24 cellular contexts compared by ENCODE assay signal in the genomic region with DNA sequence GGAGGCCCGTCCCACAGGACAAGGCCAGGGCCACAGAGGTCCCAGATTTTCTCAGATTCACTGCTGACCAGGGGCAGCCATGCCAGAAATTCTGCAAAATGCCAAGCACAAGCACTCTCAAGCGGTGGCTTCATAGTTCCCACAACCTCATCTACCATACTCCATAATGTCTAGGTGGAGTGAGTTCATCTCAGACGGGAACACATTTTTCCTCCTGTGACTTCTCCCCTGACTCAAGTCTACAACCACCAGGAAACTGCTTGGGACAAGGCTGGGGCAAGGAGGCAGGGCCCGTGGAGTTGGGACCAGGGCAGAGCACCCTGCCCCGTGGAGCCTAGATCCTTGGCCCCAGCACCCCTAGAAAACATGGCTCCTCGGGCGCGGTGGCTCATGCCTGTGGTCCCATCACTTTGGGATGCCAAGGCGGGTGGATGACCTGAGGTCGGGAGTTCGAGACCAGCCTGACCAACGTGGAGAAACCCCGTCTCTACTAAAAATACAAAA.
"Had no signal": no experiment of that assay in that cellular context is flagged by ENCODE, and none has a peak within 500 bp of the region (broad histone marks: within the 10 kb centered on the region; RNA-seq: fewer than 3 reads in every experiment).

No MANE protein-coding gene starts in this region.

- H3K36me3 ChIP-seq: breast epithelium, Peyer's patch had no signal

- H3K36me3 Mint-ChIP-seq: activated naive CD4-positive, alpha-beta T cell treated with anti-CD3 and anti-CD28 coated beads, Interleukin-2, amount 50 U/mL, for 24 hours; WTC11 had no signal

- H3K4me1 Mint-ChIP-seq: activated naive CD4-positive, alpha-beta T cell treated with anti-CD3 and anti-CD28 coated beads, Interleukin-2, amount 50 U/mL, for 24 hours; WTC11 had no signal

- H3K9me3 Mint-ChIP-seq: activated naive CD4-positive, alpha-beta T cell treated with anti-CD3 and anti-CD28 coated beads, Interleukin-2, amount 50 U/mL, for 24 hours; activated T-cell treated with anti-CD3 and anti-CD28 coated beads, Interleukin-2, amount 50 U/mL, for 24 hours; activated T-helper 1 cell treated with anti-CD3 and anti-CD28 coated beads, Interleukin-12 subunit alpha, Interleukin-12 subunit beta, Interleukin-2, Interleukin-4 antibody, amounts not matched to agents 30 ng/mL and 10 ng/mL and 1 ng/mL, durations not matched to agents 14 hours and 24 hours and 36 hours; T-helper 1 cell treated with Interleukin-12 subunit alpha and Interleukin-12 subunit beta and Interleukin-4 antibody, amounts not matched to agents 30 μg/mL and 1 μg/mL, for 36 hours; WTC11 had no signal

- H3K4me3 ChIP-seq: breast epithelium, Peyer's patch had no signal

- H3K4me3 Mint-ChIP-seq: activated CD8-positive, alpha-beta T cell treated with anti-CD3 and anti-CD28 coated beads, Interleukin-2, amount 10 ng/mL, durations not matched to agents 7 days and 5 days; activated naive CD4-positive, alpha-beta T cell treated with anti-CD3 and anti-CD28 coated beads, Interleukin-2, amount 50 U/mL, for 24 hours; activated T-cell treated with anti-CD3 and anti-CD28 coated beads, Interleukin-2, amount 50 U/mL, for 24 hours; activated T-helper 1 cell treated with anti-CD3 and anti-CD28 coated beads, Interleukin-12 subunit alpha, Interleukin-12 subunit beta, Interleukin-2, Interleukin-4 antibody, amounts not matched to agents 30 ng/mL and 10 ng/mL and 1 ng/mL, durations not matched to agents 14 hours and 24 hours and 36 hours; T-helper 1 cell treated with Interleukin-12 subunit alpha and Interleukin-12 subunit beta and Interleukin-4 antibody, amounts not matched to agents 30 μg/mL and 1 μg/mL, for 36 hours; WTC11 had no signal

- DNase-seq: activated CD4-positive, alpha-beta T cell treated with anti-CD3 and anti-CD28 coated beads for 48 hours; activated CD4-positive, alpha-beta T cell treated with anti-CD3 and anti-CD28 coated beads, Interleukin-2, amount 50 U/mL, for 4 hours; activated CD4-positive, CD25-positive, alpha-beta regulatory T cell treated with anti-CD3 and anti-CD28 coated beads, Interleukin-2, amount 50 U/mL, for 72 hours; activated CD8-positive, alpha-beta T cell treated with anti-CD3 and anti-CD28 coated beads, Interleukin-2, amount 10 ng/mL, durations not matched to agents 7 days and 5 days; activated effector memory CD4-positive, alpha-beta T cell treated with Interleukin-2 at 50 U/mL for 16 hours; activated naive CD4-positive, alpha-beta T cell; activated T-cell treated with anti-CD3 and anti-CD28 coated beads, Interleukin-2, amount 50 U/mL, for 24 hours; aorta; NCI-H1092 treated with DMSO at 0.1 percent for 48 hours; NCI-H1417 treated with DMSO at 0.1 percent for 48 hours; NCI-H1694; NCI-H2029 treated with DMSO at 0.1 percent for 48 hours; NCI-H510A treated with DMSO at 0.1 percent for 48 hours; NCI-H69; NK-92 treated with Interleukin-12 subunit alpha and Interleukin-12 subunit beta, amount 100 ng/mL, for 24 hours; Peyer's patch; SHP77 treated with DMSO at 0.1 percent for 48 hours had no signal

- H3K9ac ChIP-seq: KMS-11 had no signal

- H3K9me3 ChIP-seq: breast epithelium, Peyer's patch had no signal

- H3K27ac Mint-ChIP-seq: activated CD8-positive, alpha-beta T cell treated with anti-CD3 and anti-CD28 coated beads, Interleukin-2, amount 10 ng/mL, durations not matched to agents 7 days and 5 days; activated naive CD4-positive, alpha-beta T cell treated with anti-CD3 and anti-CD28 coated beads, Interleukin-2, amount 50 U/mL, for 24 hours; activated T-cell treated with anti-CD3 and anti-CD28 coated beads, Interleukin-2, amount 50 U/mL, for 24 hours; activated T-helper 1 cell treated with anti-CD3 and anti-CD28 coated beads, Interleukin-12 subunit alpha, Interleukin-12 subunit beta, Interleukin-2, Interleukin-4 antibody, amounts not matched to agents 30 ng/mL and 10 ng/mL and 1 ng/mL, durations not matched to agents 14 hours and 24 hours and 36 hours; T-helper 1 cell treated with Interleukin-12 subunit alpha and Interleukin-12 subunit beta and Interleukin-4 antibody, amounts not matched to agents 30 μg/mL and 1 μg/mL, for 36 hours; WTC11 had no signal

- H3K4me2 ChIP-seq: KMS-11 had no signal

- H3K27me3 ChIP-seq: breast epithelium, Peyer's patch had no signal

- H3K27me3 Mint-ChIP-seq: activated naive CD4-positive, alpha-beta T cell treated with anti-CD3 and anti-CD28 coated beads, Interleukin-2, amount 50 U/mL, for 24 hours; activated T-cell treated with anti-CD3 and anti-CD28 coated beads, Interleukin-2, amount 50 U/mL, for 24 hours had no signal

- ATAC-seq: activated CD8-positive, alpha-beta T cell treated with anti-CD3 and anti-CD28 coated beads, Interleukin-2, amount 10 ng/mL, durations not matched to agents 7 days and 5 days; WTC11 had no signal

- H3K27ac ChIP-seq: KMS-11, RWPE1 had no signal
